Comparison of ENCODE assay signal across 9 cellular contexts in the genomic region with DNA sequence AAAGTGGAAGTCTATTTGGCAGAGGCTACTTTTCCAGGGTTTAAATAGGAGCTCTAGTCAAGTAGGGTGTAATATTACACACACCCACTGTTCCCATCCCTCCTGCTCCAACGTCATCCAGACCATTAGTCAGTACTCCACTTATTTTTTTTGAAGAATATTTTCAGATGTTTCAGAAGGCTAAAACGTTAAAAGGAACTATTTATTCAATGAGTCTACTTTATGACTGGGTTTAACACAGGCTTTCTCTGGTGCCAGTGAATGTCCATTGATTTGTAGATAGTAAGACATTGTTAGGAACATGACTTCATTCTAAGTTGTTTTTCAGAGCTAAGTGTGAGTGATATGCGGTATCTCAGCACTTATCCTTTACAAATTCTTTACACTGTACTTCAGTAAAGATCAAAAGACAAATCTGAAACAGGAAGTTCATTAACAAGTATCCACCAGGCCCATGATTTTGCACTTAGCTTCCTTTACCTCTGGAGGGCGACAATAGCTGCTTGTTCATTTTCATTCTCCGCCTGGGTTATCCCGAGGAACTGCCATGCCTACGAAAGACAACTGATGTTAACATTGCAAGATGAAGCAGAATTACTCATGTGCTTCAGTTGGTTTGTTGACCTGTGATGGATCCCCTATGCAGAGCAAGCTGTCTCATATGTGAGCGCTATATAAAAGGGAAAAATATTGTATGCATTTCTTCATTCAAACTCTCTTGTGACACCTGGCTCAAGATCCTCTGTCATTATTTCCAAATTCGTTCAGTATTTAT.
DNase-seq lines count a peak whose midpoint lies in the region; ATAC-seq, FAIRE-seq and TF ChIP-seq lines count a peak whose summit lies in the region.
"Had no signal": no experiment of that assay in that cellular context is flagged by ENCODE, and none has a peak within 500 bp of the region (broad histone marks: within the 10 kb centered on the region; RNA-seq: fewer than 3 reads in every experiment).

No MANE protein-coding gene starts in this region.

- no peaks in the 10 kb centered on the region for H3F3A ChIP-seq in MM.1S (ENCODE audit: insufficient read depth, low read length)

- DNase-seq in AG04449 (ENCODE audit: low read depth, low spot score) = peak; percentile 71
- DNase-seq in GM12892 (ENCODE audit: insufficient read length) = peak; percentile 13
- DNase-seq in MM.1S = peak; percentile 78
- no peak for DNase-seq in RWPE2 (ENCODE audit: low spot score)
- DNase-seq in endothelial cell (ENCODE audit: low spot score) = peak; percentile 49
- DNase-seq in mesothelial cell of epicardium (ENCODE audit: low spot score in 2 of 2, unreplicated experiment in 2 of 2) = no peak
- DNase-seq in NK-92 treated with Interleukin-12 subunit alpha and Interleukin-12 subunit beta, amount 100 ng/mL, for 24 hours (lab: John Stamatoyannopoulos, UW) = no peak

- H3K27me3 Mint-ChIP-seq in endothelial cell (ENCODE audit: unreplicated experiment) = peaks cover 2% of the 10 kb centered on the region
- peaks cover 4% of the 10 kb centered on the region for H3K27me3 Mint-ChIP-seq in mesothelial cell of epicardium (ENCODE audit: low read depth)

- no peak for FAIRE-seq in GM12892 (lab: Jason Lieb, UNC)

- no peak for TF ChIP-seq POLR2A in GM12892 (IDR thresholded peaks at IDR 0.05; ENCODE audit: low read depth, low read length)

- POLR2A ChIA-PET in AG04449 (lab: Yijun Ruan, JAX) = interaction anchor here (1.5 kb wide), 1 partner anchor 790 kb away, joined by 7 read pairs; the partner anchor contains the start of gene TTC14

- H3K36me3 Mint-ChIP-seq in endothelial cell (ENCODE audit: low read depth, unreplicated experiment) (peaks cover 8% of the 10 kb centered on the region), mesothelial cell of epicardium (no peaks in the 10 kb centered on the region)

- peak overlapping the region; percentile 28; the same call in 1 of the 2 replicates for H3K4me2 ChIP-seq in MM.1S (ENCODE audit: low read depth, low read length)

- no peak overlapping the region for H3K27ac ChIP-seq in MM.1S (ENCODE audit: low read length)
- peak overlapping the region; percentile 49 for H3K27ac ChIP-seq in RWPE2 (ENCODE audit: poor library complexity, severe bottlenecking)

- H3K9ac ChIP-seq in MM.1S (ENCODE audit: low read length) = no peak overlapping the region

- no peaks in the 10 kb centered on the region for H3K27me3 ChIP-seq in MM.1S (replicated peaks; ENCODE audit: insufficient read depth, low read length)
- no peaks in the 10 kb centered on the region for H3K27me3 ChIP-seq in RWPE2 (ENCODE audit: insufficient read depth, poor library complexity, severe bottlenecking)

- H4K20me1 ChIP-seq in MM.1S (ENCODE audit: insufficient read depth, low read length) = no peaks in the 10 kb centered on the region

- no peaks in the 10 kb centered on the region for H3K36me3 ChIP-seq in MM.1S (replicated peaks; ENCODE audit: insufficient read depth, low read length)
- H3K36me3 ChIP-seq in RWPE2 (ENCODE audit: low read depth) = no peaks in the 10 kb centered on the region

- peak overlapping the region; percentile 73 for H2AFZ ChIP-seq in MM.1S (ENCODE audit: low read length)

- CTCF ChIA-PET in AG04449 (lab: Yijun Ruan, JAX) = interaction anchor here (0.7 to 3.7 kb wide), 26 partner anchors 8 to 870 kb away, joined by 3 to 30 read pairs (median 6); partner anchors contain the start of gene TTC14

- H3K4me1 Mint-ChIP-seq in endothelial cell (ENCODE audit: unreplicated experiment) = no peaks in the 10 kb centered on the region
- peaks cover 7% of the 10 kb centered on the region for H3K4me1 Mint-ChIP-seq in mesothelial cell of epicardium

- no peaks in the 10 kb centered on the region for H3K79me2 ChIP-seq in MM.1S (ENCODE audit: low read length)

- no peak overlapping the region for H3K4me3 ChIP-seq in AG04449 (ENCODE audit: low read depth, low read length)
- no peak overlapping the region for H3K4me3 ChIP-seq in MM.1S (ENCODE audit: low read length)
- no peak overlapping the region for H3K4me3 ChIP-seq in RWPE2 (ENCODE audit: severe bottlenecking)

- H3K27ac Mint-ChIP-seq in endothelial cell (ENCODE audit: unreplicated experiment) (no peak overlapping the region), mesothelial cell of epicardium (peak overlapping the region; percentile 62)
- H3K27ac Mint-ChIP-seq: IgD-negative memory B cell had no signal

- H3K9me3 Mint-ChIP-seq in endothelial cell (ENCODE audit: unreplicated experiment) (no peaks in the 10 kb centered on the region), mesothelial cell of epicardium (no peaks in the 10 kb centered on the region)
- H3K9me3 Mint-ChIP-seq: IgD-negative memory B cell had no signal

- H3K9me3 ChIP-seq in MM.1S (replicated peaks; ENCODE audit: insufficient read depth, low read length) = no peaks in the 10 kb centered on the region
- no peaks in the 10 kb centered on the region for H3K9me3 ChIP-seq in RWPE2 (ENCODE audit: severe bottlenecking)

- H3K4me1 ChIP-seq in MM.1S (ENCODE audit: low read length) (0 out of 2 replicates have a peak, but pooled peaks cover 3% of the 10 kb centered on the region), RWPE2 (ENCODE audit: insufficient read depth, poor library complexity, severe bottlenecking) (peaks cover 14% of the 10 kb centered on the region)

- ATAC-seq in HG02571 (IDR thresholded peaks at IDR 0.05; ENCODE audit: unreplicated experiment) (peak; percentile 83), RWPE2 (ENCODE audit: low read depth) (peak; percentile 80)

- peak; percentile 72 for TF ChIP-seq CTCF in AG04449 (IDR thresholded peaks at IDR 0.05; ENCODE audit: insufficient read depth, low read length, missing control alignments)
- peak; percentile 95 for TF ChIP-seq CTCF in MM.1S (IDR thresholded peaks at IDR 0.05; ENCODE audit: low read length)
- peak; percentile 76 for TF ChIP-seq CTCF in RWPE2 (IDR thresholded peaks at IDR 0.05; ENCODE audit: poor library complexity, severe bottlenecking)
- peak; percentile 49 for TF ChIP-seq CTCF in endothelial cell (IDR thresholded peaks at IDR 0.05; ENCODE audit: unreplicated experiment)
- TF ChIP-seq CTCF in mesothelial cell of epicardium (IDR thresholded peaks at IDR 0.05; ENCODE audit: unreplicated experiment) = peak; percentile 25

- no peak overlapping the region for H3K4me3 Mint-ChIP-seq in endothelial cell (ENCODE audit: unreplicated experiment)
- H3K4me3 Mint-ChIP-seq in mesothelial cell of epicardium = no peak overlapping the region

- H3K9me2 ChIP-seq in MM.1S (replicated peaks; ENCODE audit: insufficient read depth, low read length) = no peaks in the 10 kb centered on the region

Comparison
In these comparisons a context has a peak if more than half of its experiments do, and no peak if none do; other contexts are left out.
1. DNase-seq: peak in AG04449 (single experiment), GM12892 (single experiment), MM.1S (single experiment) and endothelial cell (single experiment); none in RWPE2 (single experiment), mesothelial cell of epicardium (0 of 2) and NK-92 treated with Interleukin-12 subunit alpha and Interleukin-12 subunit beta, amount 100 ng/mL, for 24 hours (single experiment).
2. CTCF ChIP-seq: peak in every context shown above with its lines; median percentile 95 in MM.1S; 76 in RWPE2; 72 in AG04449; 49 in endothelial cell; 25 in mesothelial cell of epicardium.